17 cellular contexts compared by ENCODE assay signal in genomic region chr5:126268697-126269315, GRCh38.
"Had no signal": no experiment of that assay in that cellular context is flagged by ENCODE, and none has a peak within 500 bp of the region (broad histone marks: within the 10 kb centered on the region; RNA-seq: fewer than 3 reads in every experiment).

No MANE protein-coding gene starts in this region.

- H3K4me1 Mint-ChIP-seq: activated CD4-positive, alpha-beta T cell treated with anti-CD3 and anti-CD28 coated beads for 36 hours had no signal

- ATAC-seq: activated CD4-positive, alpha-beta T cell treated with anti-CD3 and anti-CD28 coated beads for 36 hours; body of pancreas; foreskin keratinocyte; stimulated activated naive CD8-positive, alpha-beta T cell treated with anti-CD3 and anti-CD28 coated beads, Interleukin-15, Interleukin-2, amounts not matched to agents 100 U/mL and 50 U/mL, for 24 hours had no signal

- H3K36me3 Mint-ChIP-seq: activated naive CD8-positive, alpha-beta T cell; mesothelial cell of epicardium had no signal

- H3K27me3 Mint-ChIP-seq: activated naive CD8-positive, alpha-beta T cell had no signal

- H3K9me3 Mint-ChIP-seq: mesothelial cell of epicardium; T-helper 1 cell treated with Interleukin-12 subunit alpha and Interleukin-12 subunit beta and Interleukin-4 antibody, amounts not matched to agents 30 μg/mL and 1 μg/mL, for 36 hours had no signal

- DNase-seq: activated CD4-positive, alpha-beta T cell treated with anti-CD3 and anti-CD28 coated beads for 36 hours; activated CD4-positive, alpha-beta T cell treated with anti-CD3 and anti-CD28 coated beads, Interleukin-2, amount 50 U/mL, for 48 hours; activated gamma-delta T cell treated with Interleukin-2 at 50 U/mL for 16 hours; amniotic stem cell; body of pancreas; foreskin keratinocyte; hippocampal formation; islet precursor cell; stimulated activated CD4-positive, alpha-beta T cell treated with anti-CD3 and anti-CD28 coated beads, Interleukin-2, amount 100 ng/mL, for 24 hours; stimulated activated naive CD8-positive, alpha-beta T cell treated with anti-CD3 and anti-CD28 coated beads, Interleukin-15, Interleukin-2, amounts not matched to agents 100 U/mL and 50 U/mL, for 24 hours; uterus had no signal

- H3K27ac ChIP-seq: body of pancreas, foreskin keratinocyte, tibial nerve, uterus had no signal

- H3K4me3 ChIP-seq: body of pancreas, dorsolateral prefrontal cortex, tibial nerve, uterus had no signal

- H3K9me3 ChIP-seq: body of pancreas, tibial nerve, uterus had no signal

- H3K36me3 ChIP-seq: tibial nerve, uterus had no signal

- H3K27me3 ChIP-seq: body of pancreas, dorsolateral prefrontal cortex, foreskin keratinocyte, tibial nerve, uterus had no signal

- H3K27ac Mint-ChIP-seq: activated CD4-positive, alpha-beta T cell treated with anti-CD3 and anti-CD28 coated beads for 36 hours; activated naive CD8-positive, alpha-beta T cell; mesothelial cell of epicardium; nephron; T-helper 1 cell treated with Interleukin-12 subunit alpha and Interleukin-12 subunit beta and Interleukin-4 antibody, amounts not matched to agents 30 μg/mL and 1 μg/mL, for 36 hours had no signal

- H3K4me3 Mint-ChIP-seq: activated CD4-positive, alpha-beta T cell treated with anti-CD3 and anti-CD28 coated beads for 36 hours; activated naive CD8-positive, alpha-beta T cell; mesothelial cell of epicardium; nephron; T-helper 1 cell treated with Interleukin-12 subunit alpha and Interleukin-12 subunit beta and Interleukin-4 antibody, amounts not matched to agents 30 μg/mL and 1 μg/mL, for 36 hours had no signal

- H3K4me1 ChIP-seq: body of pancreas, foreskin keratinocyte, tibial nerve, uterus had no signal
